1 cellular context compared by ENCODE assay signal in the genomic region with DNA sequence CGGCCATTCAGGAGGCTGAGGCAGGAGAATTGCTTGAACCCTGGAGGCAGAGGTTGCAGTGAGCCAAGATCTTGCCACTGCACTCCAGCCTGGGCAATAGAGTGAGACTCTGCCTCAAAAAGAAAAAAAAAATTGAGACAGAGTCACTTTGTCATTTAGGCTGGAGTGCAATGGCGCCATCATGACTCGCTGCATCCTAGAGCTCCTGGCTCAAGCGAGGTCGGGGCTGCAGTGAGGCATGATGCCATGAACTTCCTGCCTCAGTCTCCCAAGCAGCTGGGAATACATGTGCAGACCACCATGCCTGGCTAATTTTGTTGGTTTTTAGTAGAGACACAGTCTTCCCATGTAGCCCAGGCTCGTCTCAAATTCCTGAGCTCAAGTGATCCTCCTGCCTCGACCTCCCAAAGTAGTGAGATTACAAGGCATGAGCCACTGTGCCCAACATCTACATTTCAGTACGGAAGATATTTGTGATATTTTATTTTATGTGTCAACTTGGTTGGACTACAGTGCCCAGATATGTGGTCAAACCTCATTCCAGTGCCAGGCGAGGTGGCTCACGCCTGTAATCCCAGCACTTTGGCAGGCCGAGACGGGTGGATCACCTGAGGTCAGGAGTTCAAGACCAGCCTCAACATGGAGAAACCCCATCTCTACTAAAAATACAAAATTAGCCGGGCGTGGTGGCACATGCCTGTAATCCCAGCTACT.
TF ChIP-seq lines count a peak whose summit lies in the region.

No MANE protein-coding gene starts in this region.

TF ChIP-seq in K562, 482 proteins besides CTCF, POLR2A, EP300 and RAD21:
- TF ChIP-seq ZBTB33 (CRISPR knock-in tag; IDR thresholded peaks at IDR 0.05) = peak; percentile 91
